In genomic region chr6:53240763-53241162, GRCh38 we compare ENCODE assay signal across 17 cellular contexts.
A peak's percentile ranks its signal among the peaks of the same experiment; 100 is the strongest.
DNase-seq lines count a peak whose midpoint lies in the region; ATAC-seq and TF ChIP-seq lines count a peak whose summit lies in the region.
"Had no signal": no experiment of that assay in that cellular context is flagged by ENCODE, and none has a peak within 500 bp of the region (broad histone marks: within the 10 kb centered on the region; RNA-seq: fewer than 3 reads in every experiment).

No MANE protein-coding gene starts in this region.

- H3K27me3 Mint-ChIP-seq in activated CD4-positive, alpha-beta T cell treated with anti-CD3 and anti-CD28 coated beads, Interleukin-2, amount 10 ng/mL, durations not matched to agents 7 days and 5 days = no peaks in the 10 kb centered on the region
- H3K27me3 Mint-ChIP-seq in activated CD4-positive, alpha-beta T cell treated with anti-CD3 and anti-CD28 coated beads, Interleukin-2, amount 10 ng/mL, durations not matched to agents 24 days and 14 days = no peaks in the 10 kb centered on the region
- H3K27me3 Mint-ChIP-seq in CD14-positive monocyte (ENCODE audit: low read depth in 3 of 3) = peaks cover 0 to 2% (median 0%) of the 10 kb centered on the region in 3 donors
- H3K27me3 Mint-ChIP-seq: central memory CD8-positive, alpha-beta T cell had no signal

- POLR2A ChIA-PET in activated CD4-positive, alpha-beta T cell treated with anti-CD3 and anti-CD28 coated beads, Interleukin-2, amount 10 ng/mL, durations not matched to agents 7 days and 5 days (lab: Charles Lee) = no interaction called here
- POLR2A ChIA-PET in RWPE1 (lab: Yijun Ruan, JAX; ENCODE audit: low non-redundant PET) = no interaction called here

- no peaks in the 10 kb centered on the region for H4K20me1 ChIP-seq in OCI-LY3 (ENCODE audit: insufficient read depth, low read length)

- TF ChIP-seq CTCF in CD14-positive monocyte (IDR thresholded peaks at IDR 0.05) = no peak
- no peak for TF ChIP-seq CTCF in OCI-LY3 (IDR thresholded peaks at IDR 0.05; ENCODE audit: low read depth, low read length)
- TF ChIP-seq CTCF in left lung (IDR thresholded peaks at IDR 0.05) = no peak
- TF ChIP-seq CTCF in RWPE1 (conservative IDR thresholded peaks at IDR 0.05; ENCODE audit: low read depth) = no peak
- TF ChIP-seq CTCF in foreskin fibroblast (IDR thresholded peaks at IDR 0.05; ENCODE audit: low read depth, low read length) = no peak

- H3K4me3 ChIP-seq in OCI-LY3 (ENCODE audit: low read length) (no peak overlapping the region), left lung (no peak overlapping the region), foreskin fibroblast (ENCODE audit: low read depth in 1 of 2, low read length in 2 of 2) (no peak overlapping the region)
- H3K4me3 ChIP-seq: A549, adrenal gland, HAP-1, pancreas had no signal

- intact Hi-C loops in activated CD4-positive, alpha-beta T cell treated with anti-CD3 and anti-CD28 coated beads, Interleukin-2, amount 10 ng/mL, durations not matched to agents 24 days and 14 days (cut with micrococcal nuclease) = no loop called here
- intact Hi-C loops in CD14-positive monocyte (cut with micrococcal nuclease) = loop anchor here in 1 of 2 donors (10.0 kb wide), 2 partner anchors 104 to 194 kb away; partner anchors contain the start of gene ELOVL5
- intact Hi-C loops in left lung (cut with DNase I) = no loop called here

- H3K4me1 Mint-ChIP-seq in activated CD4-positive, alpha-beta T cell treated with anti-CD3 and anti-CD28 coated beads, Interleukin-2, amount 10 ng/mL, durations not matched to agents 7 days and 5 days = peaks cover 26% of the 10 kb centered on the region
- peaks cover 15% of the 10 kb centered on the region for H3K4me1 Mint-ChIP-seq in activated CD4-positive, alpha-beta T cell treated with anti-CD3 and anti-CD28 coated beads, Interleukin-2, amount 10 ng/mL, durations not matched to agents 24 days and 14 days
- peaks cover 70% of the 10 kb centered on the region for H3K4me1 Mint-ChIP-seq in CD14-positive monocyte

- H3K27ac ChIP-seq in OCI-LY3 (ENCODE audit: low read length) (peak overlapping the region; percentile 77), left lung (peak overlapping the region in 1 of 2 donors; percentile 81), RWPE1 (no peak overlapping the region)
- H3K27ac ChIP-seq: A549, adrenal gland, pancreas had no signal

- H3K9me3 ChIP-seq in OCI-LY3 (ENCODE audit: insufficient read depth, low read length) (peaks cover 10% of the 10 kb centered on the region; the same call in 1 of the 2 replicates), left lung (no peaks in the 10 kb centered on the region)
- H3K9me3 ChIP-seq: A549, adrenal gland, HAP-1, pancreas had no signal

- H3K4me3 Mint-ChIP-seq in activated CD4-positive, alpha-beta T cell treated with anti-CD3 and anti-CD28 coated beads, Interleukin-2, amount 10 ng/mL, durations not matched to agents 7 days and 5 days = no peak overlapping the region
- H3K4me3 Mint-ChIP-seq in activated CD4-positive, alpha-beta T cell treated with anti-CD3 and anti-CD28 coated beads, Interleukin-2, amount 10 ng/mL, durations not matched to agents 24 days and 14 days = no peak overlapping the region
- H3K4me3 Mint-ChIP-seq in CD14-positive monocyte = peak overlapping the region in 1 of 2 donors; percentile 76
- H3K4me3 Mint-ChIP-seq: central memory CD8-positive, alpha-beta T cell had no signal

- peaks cover 12% of the 10 kb centered on the region for H3K36me3 ChIP-seq in OCI-LY3 (replicated peaks; ENCODE audit: low read depth, low read length)
- no peaks in the 10 kb centered on the region for H3K36me3 ChIP-seq in left lung
- H3K36me3 ChIP-seq: adrenal gland, HAP-1, pancreas had no signal

- H2AFZ ChIP-seq in OCI-LY3 (ENCODE audit: low read depth, low read length) = no peak overlapping the region

- H3K36me3 Mint-ChIP-seq in activated CD4-positive, alpha-beta T cell treated with anti-CD3 and anti-CD28 coated beads, Interleukin-2, amount 10 ng/mL, durations not matched to agents 7 days and 5 days (ENCODE audit: low read depth) = peaks cover 8% of the 10 kb centered on the region
- H3K36me3 Mint-ChIP-seq in activated CD4-positive, alpha-beta T cell treated with anti-CD3 and anti-CD28 coated beads, Interleukin-2, amount 10 ng/mL, durations not matched to agents 24 days and 14 days (ENCODE audit: low read depth) = peaks cover 8% of the 10 kb centered on the region
- peaks cover 2 to 4% of the 10 kb centered on the region in 2 donors for H3K36me3 Mint-ChIP-seq in CD14-positive monocyte

- no peaks in the 10 kb centered on the region for H3K79me2 ChIP-seq in OCI-LY3 (ENCODE audit: low read length)

- peaks cover 13% of the 10 kb centered on the region for H3K9me3 Mint-ChIP-seq in activated CD4-positive, alpha-beta T cell treated with anti-CD3 and anti-CD28 coated beads, Interleukin-2, amount 10 ng/mL, durations not matched to agents 7 days and 5 days
- peaks cover 10% of the 10 kb centered on the region for H3K9me3 Mint-ChIP-seq in activated CD4-positive, alpha-beta T cell treated with anti-CD3 and anti-CD28 coated beads, Interleukin-2, amount 10 ng/mL, durations not matched to agents 24 days and 14 days
- H3K9me3 Mint-ChIP-seq in CD14-positive monocyte = peaks cover 0 to 12% (median 4%) of the 10 kb centered on the region in 7 donors
- H3K9me3 Mint-ChIP-seq: central memory CD8-positive, alpha-beta T cell had no signal

- H3K27ac Mint-ChIP-seq in activated CD4-positive, alpha-beta T cell treated with anti-CD3 and anti-CD28 coated beads, Interleukin-2, amount 10 ng/mL, durations not matched to agents 7 days and 5 days = peak overlapping the region; percentile 51
- no peak overlapping the region for H3K27ac Mint-ChIP-seq in activated CD4-positive, alpha-beta T cell treated with anti-CD3 and anti-CD28 coated beads, Interleukin-2, amount 10 ng/mL, durations not matched to agents 24 days and 14 days
- peak overlapping the region; percentile 87 to 97 (median 93) for H3K27ac Mint-ChIP-seq in CD14-positive monocyte

- no peak overlapping the region for H3K9ac ChIP-seq in OCI-LY3 (ENCODE audit: low read length)

- CTCF ChIA-PET in activated CD4-positive, alpha-beta T cell treated with anti-CD3 and anti-CD28 coated beads, Interleukin-2, amount 10 ng/mL, durations not matched to agents 7 days and 5 days (lab: Charles Lee) = no interaction called here
- CTCF ChIA-PET in RWPE1 (lab: Yijun Ruan, JAX) = no interaction called here

- peak; percentile 39 for ATAC-seq in left lung
- ATAC-seq in HG02840 (IDR thresholded peaks at IDR 0.05; ENCODE audit: low FRiP score, unreplicated experiment) = no peak
- ATAC-seq: A549, Right ventricle myocardium inferior had no signal

- DNase-seq in activated CD4-positive, alpha-beta T cell treated with anti-CD3 and anti-CD28 coated beads, Interleukin-2, amount 10 ng/mL, durations not matched to agents 7 days and 5 days = no peak
- no peak for DNase-seq in activated CD4-positive, alpha-beta T cell treated with anti-CD3 and anti-CD28 coated beads, Interleukin-2, amount 10 ng/mL, durations not matched to agents 24 days and 14 days
- DNase-seq in CD14-positive monocyte (ENCODE audit: low spot score) = peak; percentile 60
- DNase-seq in left lung = no peak
- no peak for DNase-seq in RWPE1 (ENCODE audit: low spot score)
- DNase-seq in foreskin fibroblast = no peak
- DNase-seq: activated CD8-positive, alpha-beta memory T cell treated with anti-CD3 and anti-CD28 coated beads, Interleukin-2, amount 50 U/mL, for 4 hours; adrenal gland; NCI-H774; pancreas; stimulated activated naive CD4-positive, alpha-beta T cell treated with Interleukin-2 at 50 U/mL for 16 hours had no signal

- H3K27me3 ChIP-seq in OCI-LY3 (ENCODE audit: low read depth, low read length) = peaks cover 16% of the 10 kb centered on the region
- H3K27me3 ChIP-seq in left lung = no peaks in the 10 kb centered on the region
- H3K27me3 ChIP-seq: adrenal gland, pancreas had no signal

- peak overlapping the region; percentile 18 for H3K4me2 ChIP-seq in OCI-LY3 (ENCODE audit: low read length)
- H3K4me2 ChIP-seq: A549 had no signal

- H3K4me1 ChIP-seq in OCI-LY3 (ENCODE audit: low read length) = peaks cover 79% of the 10 kb centered on the region
- H3K4me1 ChIP-seq in left lung = peaks cover 0 to 33% of the 10 kb centered on the region in 2 donors
- H3K4me1 ChIP-seq: A549, adrenal gland, HAP-1, pancreas had no signal
